3 cellular contexts compared by ENCODE assay signal in the genomic region with DNA sequence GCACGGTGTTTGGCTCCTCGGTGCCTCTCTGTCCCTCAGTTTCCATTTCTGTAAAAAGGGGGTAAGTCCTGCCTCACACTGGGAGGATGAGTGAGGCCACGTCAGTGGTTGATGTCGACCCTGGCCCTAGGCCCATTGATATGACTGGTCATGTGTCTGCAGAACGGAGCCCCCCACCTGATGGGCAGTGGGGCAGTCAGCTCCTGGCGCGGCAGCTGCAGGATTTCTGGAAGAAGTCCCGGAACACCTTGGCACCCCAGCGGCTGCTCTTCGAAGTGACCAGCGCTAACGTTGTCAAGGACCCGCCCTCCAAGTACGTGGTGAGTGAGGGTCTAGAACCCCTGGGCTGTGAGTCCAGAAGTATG.
A peak's percentile ranks its signal among the peaks of the same experiment; 100 is the strongest.
TF ChIP-seq lines count a peak whose summit lies in the region.

No MANE protein-coding gene starts in this region.

TF ChIP-seq in SK-N-SH, 30 proteins besides CTCF, POLR2A, EP300 and RAD21:
- TF ChIP-seq, protein P1, sequence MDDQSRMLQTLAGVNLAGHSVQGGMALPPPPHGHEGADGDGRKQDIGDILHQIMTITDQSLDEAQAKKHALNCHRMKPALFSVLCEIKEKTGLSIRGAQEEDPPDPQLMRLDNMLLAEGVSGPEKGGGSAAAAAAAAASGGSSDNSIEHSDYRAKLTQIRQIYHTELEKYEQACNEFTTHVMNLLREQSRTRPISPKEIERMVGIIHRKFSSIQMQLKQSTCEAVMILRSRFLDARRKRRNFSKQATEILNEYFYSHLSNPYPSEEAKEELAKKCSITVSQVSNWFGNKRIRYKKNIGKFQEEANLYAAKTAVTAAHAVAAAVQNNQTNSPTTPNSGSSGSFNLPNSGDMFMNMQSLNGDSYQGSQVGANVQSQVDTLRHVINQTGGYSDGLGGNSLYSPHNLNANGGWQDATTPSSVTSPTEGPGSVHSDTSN (IDR thresholded peaks at IDR 0.05) = no peak
- TF ChIP-seq FOXM1 (IDR thresholded peaks at IDR 0.05; ENCODE audit: low read depth) (no peak), FOSL2 (IDR thresholded peaks at IDR 0.05; ENCODE audit: borderline replicate concordance, low read depth) (no peak), REST (IDR thresholded peaks at IDR 0.05; ENCODE audit: low read depth, low read length) (no peak)

TF ChIP-seq in SK-N-SH treated with all-trans-retinoic acid at 6 μM for 48 hours, 23 proteins besides CTCF, POLR2A, EP300 and RAD21:
- TF ChIP-seq GLIS3 (CRISPR knock-in tag; IDR thresholded peaks at IDR 0.05) (no peak), CSDC2 (CRISPR knock-in tag; IDR thresholded peaks at IDR 0.05) (no peak), TSHZ2 (CRISPR knock-in tag; IDR thresholded peaks at IDR 0.05) (no peak)
TF ChIP-seq in SK-N-SH treated with all-trans-retinoic acid at 6 μM for 48 hours: peak in this region for 0.

TF ChIP-seq in K562, 482 proteins besides CTCF, POLR2A, EP300 and RAD21:
- TF ChIP-seq XRCC5 (IDR thresholded peaks at IDR 0.05; ENCODE audit: low read depth, low read length) = no peak
- TF ChIP-seq RBM25 (IDR thresholded peaks at IDR 0.05; ENCODE audit: low read depth, low read length, severe bottlenecking) = peak; percentile 35
